Comparison of ENCODE assay signal across 12 cellular contexts in the genomic region with DNA sequence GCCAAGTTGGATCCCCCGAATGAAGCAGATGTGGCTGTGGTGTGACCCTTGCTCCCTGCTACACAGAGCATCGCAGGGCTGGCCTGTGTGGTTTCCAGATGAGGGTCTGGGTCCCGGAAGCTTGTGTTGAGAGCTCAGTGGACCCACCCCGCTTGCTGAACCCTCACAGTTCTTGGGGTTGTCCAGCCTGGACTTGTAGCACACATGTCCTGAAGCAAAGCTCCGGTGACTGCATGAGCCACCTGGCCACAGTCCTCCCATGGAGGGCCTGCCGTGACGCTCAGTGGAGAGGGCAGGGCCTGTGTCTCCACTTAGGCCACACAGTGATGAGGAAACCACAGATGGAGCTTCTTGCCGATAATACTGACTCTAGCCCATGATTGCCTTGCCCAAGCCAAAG.
DNase-seq lines count a peak whose midpoint lies in the region; ATAC-seq, FAIRE-seq and TF ChIP-seq lines count a peak whose summit lies in the region.
"Had no signal": no experiment of that assay in that cellular context is flagged by ENCODE, and none has a peak within 500 bp of the region (broad histone marks: within the 10 kb centered on the region; RNA-seq: fewer than 3 reads in every experiment).

No MANE protein-coding gene starts in this region.

- H3K36me3 ChIP-seq in mammary epithelial cell (ENCODE audit: insufficient read depth, low read length) = peaks cover 25% of the 10 kb centered on the region
- peaks cover 24 to 25% of the 10 kb centered on the region in 2 experiments for H3K36me3 ChIP-seq in GM12878 (ENCODE audit: control insufficient read depth in 2 of 2, insufficient read depth in 2 of 2, low read length in 1 of 2)
- H3K36me3 ChIP-seq in upper lobe of left lung = peaks cover 27 to 67% (median 47%) of the 10 kb centered on the region in 4 donors

- POLR2A ChIA-PET in MCF 10A (lab: Yijun Ruan, JAX) = interaction anchor here (0.6 to 1.0 kb wide), 2 partner anchors 46 to 218 kb away, joined by 3 read pairs; no protein-coding TSS in a partner anchor
- POLR2A ChIA-PET in GM12878 (lab: Charles Lee) = interaction anchor here (0.6 to 1.0 kb wide), 2 partner anchors 9 to 222 kb away, joined by 3 to 5 read pairs; no protein-coding TSS in a partner anchor

- H3K4me2 ChIP-seq in mammary epithelial cell (ENCODE audit: insufficient read depth, low read depth, low read length) (no peak overlapping the region), GM12878 (ENCODE audit: control insufficient read depth, insufficient read depth) (no peak overlapping the region)

- H3K9me3 Mint-ChIP-seq in MCF 10A (ENCODE audit: unreplicated experiment) (no peaks in the 10 kb centered on the region), natural killer cell (no peaks in the 10 kb centered on the region)

- H3K9ac ChIP-seq in mammary epithelial cell (ENCODE audit: insufficient read depth, low read length) = no peak overlapping the region
- H3K9ac ChIP-seq in GM12878 (ENCODE audit: control insufficient read depth, insufficient read depth, low read length) = no peak overlapping the region

- H3K9me3 ChIP-seq in mammary epithelial cell (replicated peaks; ENCODE audit: insufficient read depth, low read length) = no peaks in the 10 kb centered on the region
- no peaks in the 10 kb centered on the region for H3K9me3 ChIP-seq in GM12878 (replicated peaks; ENCODE audit: control insufficient read depth, insufficient read depth, low read length)
- H3K9me3 ChIP-seq in upper lobe of left lung = no peaks in the 10 kb centered on the region

- dilution Hi-C loops in mammary epithelial cell (cut with HindIII; ENCODE audit: low sequenced_read_pairs) = no loop called here

- H3K27ac Mint-ChIP-seq in MCF 10A (ENCODE audit: low read depth, unreplicated experiment) (peak overlapping the region; percentile 66), natural killer cell (peak overlapping the region; percentile 60 to 86)

- no peak for TF ChIP-seq RAD21 in GM12878 (IDR thresholded peaks at IDR 0.05; ENCODE audit: insufficient read depth, low read depth, low read length)

- no peak for TF ChIP-seq CTCF in MCF 10A (IDR thresholded peaks at IDR 0.05; ENCODE audit: unreplicated experiment)
- TF ChIP-seq CTCF in mammary epithelial cell (conservative IDR thresholded peaks at IDR 0.05 in 1 of 2, IDR thresholded peaks at IDR 0.05 in 1 of 2; ENCODE audit: extremely low read depth in 1 of 2, insufficient read depth in 1 of 2, low read depth in 1 of 2, low read length in 2 of 2) = no peak
- no peak for TF ChIP-seq CTCF in GM12878 (IDR thresholded peaks at IDR 0.05 in 2 of 3, conservative IDR thresholded peaks at IDR 0.05 in 1 of 3; ENCODE audit: control insufficient read depth in 2 of 3, extremely low read depth in 1 of 3, insufficient read depth in 1 of 3, low read depth in 3 of 3, low read length in 3 of 3)
- no peak for TF ChIP-seq CTCF in natural killer cell (IDR thresholded peaks at IDR 0.05)
- TF ChIP-seq CTCF in upper lobe of left lung (IDR thresholded peaks at IDR 0.05) = no peak

- DNase-seq in MCF 10A (ENCODE audit: unreplicated experiment) (no peak), mammary epithelial cell (no peak), GM12878 (ENCODE audit: low read depth, low spot score) (no peak), natural killer cell (no peak), upper lobe of left lung (no peak), GF-D8 (lab: John Stamatoyannopoulos, UW) (no peak), NCI-H1436 (lab: John Stamatoyannopoulos, UW) (no peak)
- DNase-seq: SHP77 had no signal

- no peak overlapping the region for H3K27ac ChIP-seq in mammary epithelial cell (ENCODE audit: insufficient read depth, low read depth, low read length)
- no peak overlapping the region for H3K27ac ChIP-seq in GM12878 (ENCODE audit: control insufficient read depth, insufficient read depth)
- peak overlapping the region; percentile 82 to 91 (median 85) for H3K27ac ChIP-seq in upper lobe of left lung

- ATAC-seq in GM12878 = no peak
- ATAC-seq in natural killer cell = no peak
- ATAC-seq in upper lobe of left lung (ENCODE audit: low FRiP score in 2 of 2) = no peak
- no peak for ATAC-seq in GM18505 (IDR thresholded peaks at IDR 0.05; ENCODE audit: unreplicated experiment)
- ATAC-seq: HCT116 had no signal

- TF ChIP-seq EP300 in GM12878 (IDR thresholded peaks at IDR 0.05; ENCODE audit: borderline replicate concordance in 1 of 2, control insufficient read depth in 1 of 2, low read depth in 2 of 2, low read length in 2 of 2) = no peak
- no peak for TF ChIP-seq EP300 in upper lobe of left lung (IDR thresholded peaks at IDR 0.05)

- TF ChIP-seq POLR2A in GM12878 (IDR thresholded peaks at IDR 0.05; ENCODE audit: low read depth, low read length) = peak; percentile 78
- TF ChIP-seq POLR2A in upper lobe of left lung (IDR thresholded peaks at IDR 0.05) = peak in 1 of 4 donors; percentile 10
- TF ChIP-seq POLR2A in GM18505 (IDR thresholded peaks at IDR 0.05; ENCODE audit: borderline replicate concordance, extremely low read depth, insufficient read depth, insufficient read length) = no peak

- H3K4me3 ChIP-seq in mammary epithelial cell (replicated peaks in 1 of 3; ENCODE audit: insufficient read depth in 1 of 3, low read depth in 2 of 3, low read length in 3 of 3) = no peak overlapping the region
- no peak overlapping the region for H3K4me3 ChIP-seq in GM12878
- no peak overlapping the region for H3K4me3 ChIP-seq in upper lobe of left lung

- intact Hi-C loops in MCF 10A (cut with micrococcal nuclease) = loop anchor here (10.0 kb wide), 1 partner anchor 1208 kb away; the partner anchor contains the start of gene MCTP2
- intact Hi-C loops in mammary epithelial cell (cut with micrococcal nuclease) = no loop called here
- intact Hi-C loops in GM12878 (cut with micrococcal nuclease; ENCODE audit: unreplicated experiment) = no loop called here
- intact Hi-C loops in natural killer cell (cut with micrococcal nuclease) = no loop called here

- RAD21 ChIA-PET in GM12878 (lab: Charles Lee; ENCODE audit: unreplicated experiment) = interaction anchor here (1.6 kb wide), 1 partner anchor 230 kb away, joined by 5 read pairs; no protein-coding TSS in a partner anchor

- CTCF ChIA-PET in MCF 10A (lab: Yijun Ruan, JAX) (interaction anchor here (9.8 kb wide), 1 partner anchor 1093 kb away, joined by 117 read pairs; no protein-coding TSS in a partner anchor), mammary epithelial cell (lab: Charles Lee; ENCODE audit: low non-redundant PET) (no interaction called here), GM12878 (lab: Yijun Ruan, JAX) (interaction anchor here (1.1 to 1.4 kb wide), 2 partner anchors 62 to 1094 kb away, joined by 3 read pairs; no protein-coding TSS in a partner anchor)

- no peak for FAIRE-seq in GM12878 (lab: Jason Lieb, UNC)
- FAIRE-seq: astrocyte, keratinocyte had no signal

- H3K36me3 Mint-ChIP-seq in MCF 10A (ENCODE audit: insufficient read depth, unreplicated experiment) (peaks cover 93% of the 10 kb centered on the region), natural killer cell (peaks cover 28% of the 10 kb centered on the region)

- H3K4me3 Mint-ChIP-seq in MCF 10A (ENCODE audit: unreplicated experiment) = no peak overlapping the region
- H3K4me3 Mint-ChIP-seq in natural killer cell = peak overlapping the region; percentile 31

- peaks cover 33% of the 10 kb centered on the region for H3K4me1 ChIP-seq in mammary epithelial cell (ENCODE audit: insufficient read depth, low read length)
- peaks cover 5% of the 10 kb centered on the region; the same call in 1 of the 2 replicates for H3K4me1 ChIP-seq in GM12878 (ENCODE audit: control insufficient read depth, insufficient read depth, low read length)
- H3K4me1 ChIP-seq in upper lobe of left lung = peaks cover 51 to 63% (median 54%) of the 10 kb centered on the region in 4 donors

- 91% methylated on average over 4 of the region's 8 CpGs for WGBS in mammary epithelial cell (ENCODE audit: low coverage, missing lambda C conversion rate)
- 95% methylated on average over 8 of the region's 8 CpGs for WGBS in GM12878 (ENCODE audit: insufficient coverage, insufficient replicate concordance, low lambda C conversion rate, missing lambda C conversion rate)
- WGBS in upper lobe of left lung, 2 donors = 72 to 92% methylated on average over 4 to 8 of the region's 8 CpGs

- H4K20me1 ChIP-seq in mammary epithelial cell (ENCODE audit: insufficient read depth, low read length) (no peaks in the 10 kb centered on the region), GM12878 (ENCODE audit: control insufficient read depth, insufficient read depth) (peaks cover 4% of the 10 kb centered on the region)

- H3K79me2 ChIP-seq in mammary epithelial cell (ENCODE audit: insufficient read depth, low read length) = peaks cover 50% of the 10 kb centered on the region
- no peaks in the 10 kb centered on the region for H3K79me2 ChIP-seq in GM12878 (ENCODE audit: control insufficient read depth, insufficient read depth, low read length)

- H3K4me1 Mint-ChIP-seq in MCF 10A (ENCODE audit: insufficient read depth, unreplicated experiment) (peaks cover 52% of the 10 kb centered on the region), natural killer cell (peaks cover 57 to 77% of the 10 kb centered on the region in 2 donors)

- H3K27me3 Mint-ChIP-seq in MCF 10A (ENCODE audit: insufficient read depth, unreplicated experiment) (no peaks in the 10 kb centered on the region), natural killer cell (ENCODE audit: low read depth in 2 of 2) (no peaks in the 10 kb centered on the region)

- H3K27me3 ChIP-seq in mammary epithelial cell (ENCODE audit: insufficient read depth, low read length) (no peaks in the 10 kb centered on the region), GM12878 (replicated peaks in 1 of 2; ENCODE audit: control insufficient read depth in 2 of 2, insufficient read depth in 2 of 2, low read length in 1 of 2) (no peaks in the 10 kb centered on the region), upper lobe of left lung (no peaks in the 10 kb centered on the region)

- H2AFZ ChIP-seq in mammary epithelial cell (ENCODE audit: low read depth, low read length) (no peak overlapping the region), GM12878 (ENCODE audit: control insufficient read depth, low read depth, low read length) (no peak overlapping the region)

- BruUV-seq in MCF 10A (replicated peaks; lab: Mats Ljungman, UMichigan) (no TSS peak), mammary epithelial cell (replicated peaks; lab: Mats Ljungman, UMichigan) (no TSS peak), GM12878 (replicated peaks; lab: Mats Ljungman, UMichigan) (no TSS peak)

- SMC1A ChIA-PET in GM12878 (lab: Charles Lee; ENCODE audit: uncharacterized antibody, unreplicated experiment) = interaction anchor here (1.0 kb wide), 1 partner anchor 12 kb away, joined by 3 read pairs; no protein-coding TSS in a partner anchor

- in situ Hi-C loops in mammary epithelial cell (cut with MboI; ENCODE audit: low sequenced_read_pairs in 2 of 2) (loop anchor here in 1 of 2 donors (25.0 kb wide), 1 partner anchor 961 kb away; no protein-coding TSS in a partner anchor), GM12878 (cut with MboI) (loop anchor here (5.0 to 25.0 kb wide), 2 partner anchors 224 to 1286 kb away; no protein-coding TSS in a partner anchor)

TF ChIP-seq in GM12878, 131 proteins besides CTCF, POLR2A, EP300 and RAD21 (continues in another document):
- 0 out of 2 replicates have a peak, but pooled peaks have one; percentile 37 for TF ChIP-seq POLR2AphosphoS5 (IDR thresholded peaks at IDR 0.05; ENCODE audit: low read length)

Comparison
In these comparisons a context has a peak if more than half of its experiments do, and no peak if none do; other contexts are left out.
1. H3K27ac ChIP-seq: peak in upper lobe of left lung (4 of 4); none in mammary epithelial cell (single experiment) and GM12878 (single experiment).